In genomic region chr22:17999851-18000250, GRCh38 we compare ENCODE assay signal across 9 cellular contexts. TPM values are rescaled to one million over a fixed set of nuclear protein-coding genes. Genes with fewer than 3 reads are reported as not detected.
DNase-seq lines count a peak whose midpoint lies in the region; ATAC-seq, FAIRE-seq and TF ChIP-seq lines count a peak whose summit lies in the region.
"Had no signal": no experiment of that assay in that cellular context is flagged by ENCODE, and none has a peak within 500 bp of the region (broad histone marks: within the 10 kb centered on the region; RNA-seq: fewer than 3 reads in every experiment).

No MANE protein-coding gene starts in this region.

- POLR2A ChIA-PET in A549 (lab: Yijun Ruan, JAX) = interaction anchor here (0.6 to 1.6 kb wide), 2 partner anchors 23 to 76 kb away, joined by 3 to 5 read pairs; no protein-coding TSS in a partner anchor

- H3K18ac ChIP-seq in mesenchymal stem cell (ENCODE audit: low read depth in 1 of 2, low read length in 2 of 2) = no peak overlapping the region

- H3K79me1 ChIP-seq in mesenchymal stem cell (replicated peaks; ENCODE audit: low read length, poor library complexity, severe bottlenecking) = peaks cover 10% of the 10 kb centered on the region

- no peak overlapping the region for H2BK5ac ChIP-seq in mesenchymal stem cell (ENCODE audit: low read depth, low read length, poor library complexity, severe bottlenecking)

- H3K4me2 ChIP-seq in A549 = peak overlapping the region; percentile 81
- peak overlapping the region; percentile 87 for H3K4me2 ChIP-seq in GM23248 (ENCODE audit: unreplicated experiment)
- H3K4me2 ChIP-seq in mesenchymal stem cell (ENCODE audit: low read length, poor library complexity, severe bottlenecking) = peak overlapping the region; percentile 100

- H3K9me2 ChIP-seq in GM23248 (ENCODE audit: insufficient read depth) = no peaks in the 10 kb centered on the region

- H2AFZ ChIP-seq in GM23248 = no peak overlapping the region; the same call in 1 of the 2 replicates
- H2AFZ ChIP-seq in mesenchymal stem cell (ENCODE audit: low read depth, low read length) = no peak overlapping the region

- TF ChIP-seq EP300 in A549 (IDR thresholded peaks at IDR 0.05) = no peak

- H3K27ac ChIP-seq in A549 (peak overlapping the region; percentile 96 to 99; a peak in 3 of 6 replicates), GM23248 (no peak overlapping the region), ascending aorta (no peak overlapping the region), mesenchymal stem cell (ENCODE audit: low read length, poor library complexity, severe bottlenecking) (no peak overlapping the region)

- TF ChIP-seq CTCF in A549 (IDR thresholded peaks at IDR 0.05) (no peak), ascending aorta (IDR thresholded peaks at IDR 0.05) (no peak)

- H3K4ac ChIP-seq in mesenchymal stem cell (ENCODE audit: low read depth in 1 of 2, low read length in 2 of 2) = no peak overlapping the region

- no peak overlapping the region for H2BK15ac ChIP-seq in mesenchymal stem cell (ENCODE audit: low read depth, poor library complexity, severe bottlenecking)

- peaks cover 26% of the 10 kb centered on the region for H3K4me1 ChIP-seq in A549
- H3K4me1 ChIP-seq in GM23248 (ENCODE audit: insufficient read depth) = peaks cover 10% of the 10 kb centered on the region
- H3K4me1 ChIP-seq in ascending aorta = peaks cover 0 to 11% of the 10 kb centered on the region in 2 donors
- H3K4me1 ChIP-seq in mesenchymal stem cell (ENCODE audit: control insufficient read depth, insufficient read depth, low read depth, low read length) = peaks cover 20% of the 10 kb centered on the region

- CTCF ChIA-PET in A549 (lab: Yijun Ruan, JAX) = interaction anchor here (0.6 to 12.1 kb wide), 10 partner anchors 17 to 170 kb away, joined by 3 to 107 read pairs (median 4); partner anchors contain the start of gene PEX26

- DNase-seq in A549 (ENCODE audit: low read depth in 1 of 2, low spot score in 1 of 2) = no peak
- no peak for DNase-seq in GM23248
- no peak for DNase-seq in ascending aorta (ENCODE audit: low spot score in 2 of 2)
- no peak for DNase-seq in mesenchymal stem cell
- DNase-seq in SW 1271 (lab: John Stamatoyannopoulos, UW) = no peak
- no peak for DNase-seq in stimulated activated CD8-positive, alpha-beta memory T cell treated with anti-CD3 and anti-CD28 coated beads, Interleukin-4, amount 100 ng/mL, for 48 hours
- DNase-seq in NCI-H1105 (lab: John Stamatoyannopoulos, UW) = no peak
- DNase-seq: kidney glomerular epithelial cell had no signal

- no peak overlapping the region for H2BK120ac ChIP-seq in mesenchymal stem cell (ENCODE audit: low read depth, low read length)

- no peak for TF ChIP-seq POLR2A in A549 (IDR thresholded peaks at IDR 0.05; ENCODE audit: low read length)

- H3K14ac ChIP-seq in mesenchymal stem cell (ENCODE audit: low read length in 2 of 2) = no peak overlapping the region

- H4K20me1 ChIP-seq in GM23248 (ENCODE audit: insufficient read depth) = no peaks in the 10 kb centered on the region; the same call in 1 of the 2 replicates

- TF ChIP-seq RAD21 in A549 (conservative IDR thresholded peaks at IDR 0.05 in 1 of 2, IDR thresholded peaks at IDR 0.05 in 1 of 2) = no peak

- no peak overlapping the region for H2BK12ac ChIP-seq in mesenchymal stem cell (ENCODE audit: low read length in 2 of 2)

- H3K9ac ChIP-seq in GM23248 (peak overlapping the region; percentile 89), mesenchymal stem cell (ENCODE audit: low read length) (peak overlapping the region; percentile 99)

- H4K91ac ChIP-seq in mesenchymal stem cell (ENCODE audit: low read length) = no peak overlapping the region

- H3K23ac ChIP-seq in mesenchymal stem cell (ENCODE audit: low read length in 2 of 2) = peak overlapping the region in 1 of 2 experiments; percentile 22

- H3K9me3 ChIP-seq in A549 (no peaks in the 10 kb centered on the region), GM23248 (ENCODE audit: low read depth) (no peaks in the 10 kb centered on the region), ascending aorta (no peaks in the 10 kb centered on the region), mesenchymal stem cell (ENCODE audit: control insufficient read depth, low read length) (no peaks in the 10 kb centered on the region)

- H4K8ac ChIP-seq in mesenchymal stem cell (ENCODE audit: low read length) = no peak overlapping the region

- in situ Hi-C loops in GM23248 (cut with MboI) = no loop called here

- peak overlapping the region; percentile 94 for H3K4me3 ChIP-seq in A549
- H3K4me3 ChIP-seq in GM23248 = peak overlapping the region; percentile 90
- peak overlapping the region; percentile 70 to 98 for H3K4me3 ChIP-seq in ascending aorta
- H3K4me3 ChIP-seq in mesenchymal stem cell (ENCODE audit: insufficient read depth in 1 of 2, low read depth in 1 of 2, low read length in 2 of 2) = peak overlapping the region; percentile 49 to 87

- H2AK5ac ChIP-seq in mesenchymal stem cell (ENCODE audit: low read length, severe bottlenecking) = no peak overlapping the region

- ATAC-seq in A549 (no peak), HG02884 (IDR thresholded peaks at IDR 0.05; ENCODE audit: unreplicated experiment) (no peak)

- H3K27me3 ChIP-seq in GM23248 (replicated peaks; ENCODE audit: insufficient read depth) (no peaks in the 10 kb centered on the region), ascending aorta (no peaks in the 10 kb centered on the region), mesenchymal stem cell (ENCODE audit: control insufficient read depth in 1 of 2, insufficient read depth in 1 of 2, low read length in 2 of 2) (no peaks in the 10 kb centered on the region)

- WGBS in A549 (ENCODE audit: missing lambda C conversion rate) = 69% methylated on average over 8 of the region's 8 CpGs
- WGBS in GM23248 (ENCODE audit: low coverage in 1 of 2, low lambda C conversion rate in 2 of 2, missing lambda C conversion rate in 2 of 2), 2 experiments = 69 to 79% methylated on average over 7 to 8 of the region's 8 CpGs
- WGBS in mesenchymal stem cell = 63% methylated on average over 8 of the region's 8 CpGs

- H3K79me2 ChIP-seq in GM23248 (ENCODE audit: insufficient read depth) = peaks cover 68% of the 10 kb centered on the region

- intact Hi-C loops in ascending aorta (cut with DNase I) = loop anchor here (2.0 kb wide), 3 partner anchors 69 to 169 kb away; no protein-coding TSS in a partner anchor

- H3K36me3 ChIP-seq in GM23248 (ENCODE audit: low read depth) (no peaks in the 10 kb centered on the region), ascending aorta (no peaks in the 10 kb centered on the region), mesenchymal stem cell (ENCODE audit: control insufficient read depth in 1 of 2, insufficient read depth in 2 of 2, low read depth in 1 of 2, low read length in 2 of 2) (peaks cover 0 to 6% of the 10 kb centered on the region in 2 experiments)

- FAIRE-seq in A549 (lab: Jason Lieb, UNC) = no peak

- H3F3A ChIP-seq in GM23248 (ENCODE audit: insufficient read depth) = peaks cover 10% of the 10 kb centered on the region; the same call in 1 of the 2 replicates

TF ChIP-seq in A549, 52 proteins besides CTCF, POLR2A, EP300 and RAD21:
- TF ChIP-seq PBX3 (IDR thresholded peaks at IDR 0.05) = no peak

RNA-seq across cellular contexts. Expression of gene MICAL3, which starts 24.5 kb away (rescaled TPM):
- polyA plus RNA-seq in A549 (2011; rRNA removed) = 18.7 and 20.5 TPM in 2 replicates
- polyA plus RNA-seq in A549 (2012; cell fraction: cytosol; rRNA removed) = 13.3 and 17.7 TPM in 2 replicates
- polyA plus RNA-seq in A549 (2012; cell fraction: nucleus; rRNA removed) = 74.0 and 74.6 TPM in 2 replicates
- polyA plus RNA-seq in A549 (2017; fragmentation: RNase III; extraction: RNeasy Plus Mini Kit Qiagen cat#74134 plus additional on column Dnase treatment) = 30.1 to 35.1 TPM (median 30.3 TPM) in 3 replicates
- 28.0 and 34.1 TPM in 2 replicates for polyA minus RNA-seq in A549 (2011; rRNA and poly(A)+ RNA removed)
- total RNA-seq in GM23248 (2014; rRNA removed; shearing (Covaris generic)) = 25.1 and 33.9 TPM in 2 replicates
- polyA plus RNA-seq in GM23248 (2016; fragmentation: Nextera tagmentation; extraction: Ambion mirVana) = 6.1 and 6.6 TPM in 2 replicates
- total RNA-seq in ascending aorta = 36.9 TPM
- 8.3 TPM for polyA plus RNA-seq in mesenchymal stem cell (2013, experiment 1 of 2)
- 6.7 TPM for polyA plus RNA-seq in mesenchymal stem cell (2013, experiment 2 of 2)

Comparison
In these comparisons a context has a peak if more than half of its experiments do, and no peak if none do; other contexts are left out.
1. H3K27ac ChIP-seq: peak in A549 (2 of 2); none in GM23248 (single experiment), ascending aorta (0 of 2) and mesenchymal stem cell (single experiment).
2. Peak in every context shown above with its lines, with median percentiles within 50 percentile points of each other: H3K4me2 ChIP-seq and H3K4me3 ChIP-seq.